ENCODE assay signal across 1 cellular context in the genomic region with DNA sequence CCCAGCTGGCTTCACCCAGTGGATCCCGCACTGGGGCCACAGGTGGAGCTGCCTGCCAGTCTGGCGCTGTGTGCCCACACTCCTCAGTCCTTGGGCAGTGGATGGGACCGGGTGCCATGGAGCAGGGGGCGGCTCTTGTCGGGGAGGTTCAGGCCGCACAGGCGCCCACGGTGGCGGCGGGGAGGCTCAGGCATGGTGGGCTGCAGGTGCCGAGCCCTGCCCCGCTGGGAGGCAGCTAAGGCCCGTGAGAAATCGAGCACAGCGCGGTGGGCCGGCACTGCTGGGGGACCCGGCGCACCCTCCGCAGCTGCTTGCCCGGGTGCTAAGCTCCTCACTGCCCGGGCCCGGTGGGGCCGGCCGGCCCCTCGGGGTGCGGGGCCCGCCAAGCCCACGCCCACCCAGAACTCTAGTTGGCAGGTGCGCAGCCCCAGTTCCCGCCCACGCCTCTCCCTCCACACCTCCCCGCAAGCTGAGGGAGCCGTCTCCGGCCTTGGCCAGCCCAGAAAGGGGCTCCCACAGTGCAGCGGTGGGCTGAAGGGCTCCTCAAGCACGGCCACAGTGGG.
TF ChIP-seq lines count a peak whose summit lies in the region.

No MANE protein-coding gene starts in this region.

TF ChIP-seq in WTC11, 78 proteins besides CTCF, POLR2A, EP300 and RAD21 (continued from another document):
- TF ChIP-seq, protein P1, sequence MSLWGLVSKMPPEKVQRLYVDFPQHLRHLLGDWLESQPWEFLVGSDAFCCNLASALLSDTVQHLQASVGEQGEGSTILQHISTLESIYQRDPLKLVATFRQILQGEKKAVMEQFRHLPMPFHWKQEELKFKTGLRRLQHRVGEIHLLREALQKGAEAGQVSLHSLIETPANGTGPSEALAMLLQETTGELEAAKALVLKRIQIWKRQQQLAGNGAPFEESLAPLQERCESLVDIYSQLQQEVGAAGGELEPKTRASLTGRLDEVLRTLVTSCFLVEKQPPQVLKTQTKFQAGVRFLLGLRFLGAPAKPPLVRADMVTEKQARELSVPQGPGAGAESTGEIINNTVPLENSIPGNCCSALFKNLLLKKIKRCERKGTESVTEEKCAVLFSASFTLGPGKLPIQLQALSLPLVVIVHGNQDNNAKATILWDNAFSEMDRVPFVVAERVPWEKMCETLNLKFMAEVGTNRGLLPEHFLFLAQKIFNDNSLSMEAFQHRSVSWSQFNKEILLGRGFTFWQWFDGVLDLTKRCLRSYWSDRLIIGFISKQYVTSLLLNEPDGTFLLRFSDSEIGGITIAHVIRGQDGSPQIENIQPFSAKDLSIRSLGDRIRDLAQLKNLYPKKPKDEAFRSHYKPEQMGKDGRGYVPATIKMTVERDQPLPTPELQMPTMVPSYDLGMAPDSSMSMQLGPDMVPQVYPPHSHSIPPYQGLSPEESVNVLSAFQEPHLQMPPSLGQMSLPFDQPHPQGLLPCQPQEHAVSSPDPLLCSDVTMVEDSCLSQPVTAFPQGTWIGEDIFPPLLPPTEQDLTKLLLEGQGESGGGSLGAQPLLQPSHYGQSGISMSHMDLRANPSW (CRISPR knock-in tag; conservative IDR thresholded peaks at IDR 0.05; ENCODE audit: low read depth): no peak
- TF ChIP-seq GRHL2 (CRISPR knock-in tag; IDR thresholded peaks at IDR 0.05; ENCODE audit: insufficient replicate concordance, severe bottlenecking) (no peak), ZNF416 (CRISPR knock-in tag; IDR thresholded peaks at IDR 0.05) (no peak), JAZF1 (CRISPR knock-in tag; IDR thresholded peaks at IDR 0.05) (no peak), SOX15 (CRISPR knock-in tag; IDR thresholded peaks at IDR 0.05) (no peak), ZNF317 (CRISPR knock-in tag; IDR thresholded peaks at IDR 0.05; ENCODE audit: borderline replicate concordance, low read depth) (no peak), ATF1 (CRISPR knock-in tag; IDR thresholded peaks at IDR 0.05) (no peak), ESRRA (CRISPR knock-in tag; IDR thresholded peaks at IDR 0.05; ENCODE audit: borderline replicate concordance) (no peak), NR2C2 (CRISPR knock-in tag; IDR thresholded peaks at IDR 0.05) (no peak)
- TF ChIP-seq, protein P2, sequence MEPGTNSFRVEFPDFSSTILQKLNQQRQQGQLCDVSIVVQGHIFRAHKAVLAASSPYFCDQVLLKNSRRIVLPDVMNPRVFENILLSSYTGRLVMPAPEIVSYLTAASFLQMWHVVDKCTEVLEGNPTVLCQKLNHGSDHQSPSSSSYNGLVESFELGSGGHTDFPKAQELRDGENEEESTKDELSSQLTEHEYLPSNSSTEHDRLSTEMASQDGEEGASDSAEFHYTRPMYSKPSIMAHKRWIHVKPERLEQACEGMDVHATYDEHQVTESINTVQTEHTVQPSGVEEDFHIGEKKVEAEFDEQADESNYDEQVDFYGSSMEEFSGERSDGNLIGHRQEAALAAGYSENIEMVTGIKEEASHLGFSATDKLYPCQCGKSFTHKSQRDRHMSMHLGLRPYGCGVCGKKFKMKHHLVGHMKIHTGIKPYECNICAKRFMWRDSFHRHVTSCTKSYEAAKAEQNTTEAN (CRISPR knock-in tag; IDR thresholded peaks at IDR 0.05): no peak
- TF ChIP-seq, protein P3, sequence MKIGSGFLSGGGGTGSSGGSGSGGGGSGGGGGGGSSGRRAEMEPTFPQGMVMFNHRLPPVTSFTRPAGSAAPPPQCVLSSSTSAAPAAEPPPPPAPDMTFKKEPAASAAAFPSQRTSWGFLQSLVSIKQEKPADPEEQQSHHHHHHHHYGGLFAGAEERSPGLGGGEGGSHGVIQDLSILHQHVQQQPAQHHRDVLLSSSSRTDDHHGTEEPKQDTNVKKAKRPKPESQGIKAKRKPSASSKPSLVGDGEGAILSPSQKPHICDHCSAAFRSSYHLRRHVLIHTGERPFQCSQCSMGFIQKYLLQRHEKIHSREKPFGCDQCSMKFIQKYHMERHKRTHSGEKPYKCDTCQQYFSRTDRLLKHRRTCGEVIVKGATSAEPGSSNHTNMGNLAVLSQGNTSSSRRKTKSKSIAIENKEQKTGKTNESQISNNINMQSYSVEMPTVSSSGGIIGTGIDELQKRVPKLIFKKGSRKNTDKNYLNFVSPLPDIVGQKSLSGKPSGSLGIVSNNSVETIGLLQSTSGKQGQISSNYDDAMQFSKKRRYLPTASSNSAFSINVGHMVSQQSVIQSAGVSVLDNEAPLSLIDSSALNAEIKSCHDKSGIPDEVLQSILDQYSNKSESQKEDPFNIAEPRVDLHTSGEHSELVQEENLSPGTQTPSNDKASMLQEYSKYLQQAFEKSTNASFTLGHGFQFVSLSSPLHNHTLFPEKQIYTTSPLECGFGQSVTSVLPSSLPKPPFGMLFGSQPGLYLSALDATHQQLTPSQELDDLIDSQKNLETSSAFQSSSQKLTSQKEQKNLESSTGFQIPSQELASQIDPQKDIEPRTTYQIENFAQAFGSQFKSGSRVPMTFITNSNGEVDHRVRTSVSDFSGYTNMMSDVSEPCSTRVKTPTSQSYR (CRISPR knock-in tag; IDR thresholded peaks at IDR 0.05): no peak
- TF ChIP-seq, protein P4, sequence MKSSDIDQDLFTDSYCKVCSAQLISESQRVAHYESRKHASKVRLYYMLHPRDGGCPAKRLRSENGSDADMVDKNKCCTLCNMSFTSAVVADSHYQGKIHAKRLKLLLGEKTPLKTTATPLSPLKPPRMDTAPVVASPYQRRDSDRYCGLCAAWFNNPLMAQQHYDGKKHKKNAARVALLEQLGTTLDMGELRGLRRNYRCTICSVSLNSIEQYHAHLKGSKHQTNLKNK (CRISPR knock-in tag; IDR thresholded peaks at IDR 0.05): no peak
- TF ChIP-seq, protein P5, sequence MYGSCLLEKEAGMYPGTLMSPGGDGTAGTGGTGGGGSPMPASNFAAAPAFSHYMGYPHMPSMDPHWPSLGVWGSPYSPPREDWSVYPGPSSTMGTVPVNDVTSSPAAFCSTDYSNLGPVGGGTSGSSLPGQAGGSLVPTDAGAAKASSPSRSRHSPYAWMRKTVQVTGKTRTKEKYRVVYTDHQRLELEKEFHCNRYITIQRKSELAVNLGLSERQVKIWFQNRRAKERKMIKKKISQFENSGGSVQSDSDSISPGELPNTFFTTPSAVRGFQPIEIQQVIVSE (CRISPR knock-in tag; IDR thresholded peaks at IDR 0.05; ENCODE audit: borderline replicate concordance): no peak
- TF ChIP-seq, protein P6, sequence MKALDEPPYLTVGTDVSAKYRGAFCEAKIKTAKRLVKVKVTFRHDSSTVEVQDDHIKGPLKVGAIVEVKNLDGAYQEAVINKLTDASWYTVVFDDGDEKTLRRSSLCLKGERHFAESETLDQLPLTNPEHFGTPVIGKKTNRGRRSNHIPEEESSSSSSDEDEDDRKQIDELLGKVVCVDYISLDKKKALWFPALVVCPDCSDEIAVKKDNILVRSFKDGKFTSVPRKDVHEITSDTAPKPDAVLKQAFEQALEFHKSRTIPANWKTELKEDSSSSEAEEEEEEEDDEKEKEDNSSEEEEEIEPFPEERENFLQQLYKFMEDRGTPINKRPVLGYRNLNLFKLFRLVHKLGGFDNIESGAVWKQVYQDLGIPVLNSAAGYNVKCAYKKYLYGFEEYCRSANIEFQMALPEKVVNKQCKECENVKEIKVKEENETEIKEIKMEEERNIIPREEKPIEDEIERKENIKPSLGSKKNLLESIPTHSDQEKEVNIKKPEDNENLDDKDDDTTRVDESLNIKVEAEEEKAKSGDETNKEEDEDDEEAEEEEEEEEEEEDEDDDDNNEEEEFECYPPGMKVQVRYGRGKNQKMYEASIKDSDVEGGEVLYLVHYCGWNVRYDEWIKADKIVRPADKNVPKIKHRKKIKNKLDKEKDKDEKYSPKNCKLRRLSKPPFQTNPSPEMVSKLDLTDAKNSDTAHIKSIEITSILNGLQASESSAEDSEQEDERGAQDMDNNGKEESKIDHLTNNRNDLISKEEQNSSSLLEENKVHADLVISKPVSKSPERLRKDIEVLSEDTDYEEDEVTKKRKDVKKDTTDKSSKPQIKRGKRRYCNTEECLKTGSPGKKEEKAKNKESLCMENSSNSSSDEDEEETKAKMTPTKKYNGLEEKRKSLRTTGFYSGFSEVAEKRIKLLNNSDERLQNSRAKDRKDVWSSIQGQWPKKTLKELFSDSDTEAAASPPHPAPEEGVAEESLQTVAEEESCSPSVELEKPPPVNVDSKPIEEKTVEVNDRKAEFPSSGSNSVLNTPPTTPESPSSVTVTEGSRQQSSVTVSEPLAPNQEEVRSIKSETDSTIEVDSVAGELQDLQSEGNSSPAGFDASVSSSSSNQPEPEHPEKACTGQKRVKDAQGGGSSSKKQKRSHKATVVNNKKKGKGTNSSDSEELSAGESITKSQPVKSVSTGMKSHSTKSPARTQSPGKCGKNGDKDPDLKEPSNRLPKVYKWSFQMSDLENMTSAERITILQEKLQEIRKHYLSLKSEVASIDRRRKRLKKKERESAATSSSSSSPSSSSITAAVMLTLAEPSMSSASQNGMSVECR (CRISPR knock-in tag; IDR thresholded peaks at IDR 0.05; ENCODE audit: borderline replicate concordance): no peak
